In the genomic region with DNA sequence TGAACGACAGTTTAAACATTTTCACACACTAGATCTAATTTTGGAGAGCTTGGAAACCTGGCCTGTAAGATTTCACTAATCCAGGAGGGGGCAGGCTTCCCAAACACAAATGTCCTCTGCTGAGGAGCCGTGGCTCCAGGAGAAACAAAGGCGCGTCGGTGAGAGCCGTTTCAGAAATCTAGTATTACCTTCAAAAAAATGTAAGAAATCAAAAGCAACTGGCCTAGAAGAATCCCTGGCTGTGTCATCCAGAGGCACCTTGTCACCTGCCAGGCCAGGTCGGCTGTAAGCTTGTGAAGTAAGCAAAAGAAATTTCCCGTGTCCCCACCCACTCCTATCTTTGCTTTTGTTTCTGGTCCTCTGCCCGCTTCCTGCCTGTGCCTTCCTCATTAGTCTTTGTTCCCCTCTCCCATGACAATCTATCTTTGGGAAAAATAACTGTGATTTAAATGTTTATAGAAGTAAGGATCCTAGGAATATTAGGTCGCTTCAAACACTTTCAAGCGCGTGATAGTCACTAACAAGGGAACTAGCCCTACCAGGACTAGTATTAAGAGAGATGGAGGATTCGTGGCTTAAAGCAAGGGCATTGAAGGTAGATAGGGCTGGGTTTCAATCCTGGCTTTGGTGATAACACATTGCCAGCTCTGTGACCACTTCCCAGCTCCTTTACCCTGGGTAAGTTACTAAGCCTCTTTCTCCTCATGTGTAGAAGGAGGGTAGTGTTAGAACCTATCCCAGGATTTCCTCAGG, we compare ENCODE assay signal across 1 cellular context.
TF ChIP-seq lines count a peak whose summit lies in the region.

No MANE protein-coding gene starts in this region.

TF ChIP-seq in K562, 482 proteins besides CTCF, POLR2A, EP300 and RAD21 (continued from another document):
- TF ChIP-seq, protein P1, sequence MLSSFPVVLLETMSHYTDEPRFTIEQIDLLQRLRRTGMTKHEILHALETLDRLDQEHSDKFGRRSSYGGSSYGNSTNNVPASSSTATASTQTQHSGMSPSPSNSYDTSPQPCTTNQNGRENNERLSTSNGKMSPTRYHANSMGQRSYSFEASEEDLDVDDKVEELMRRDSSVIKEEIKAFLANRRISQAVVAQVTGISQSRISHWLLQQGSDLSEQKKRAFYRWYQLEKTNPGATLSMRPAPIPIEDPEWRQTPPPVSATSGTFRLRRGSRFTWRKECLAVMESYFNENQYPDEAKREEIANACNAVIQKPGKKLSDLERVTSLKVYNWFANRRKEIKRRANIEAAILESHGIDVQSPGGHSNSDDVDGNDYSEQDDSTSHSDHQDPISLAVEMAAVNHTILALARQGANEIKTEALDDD (IDR thresholded peaks at IDR 0.05), result peak; percentile 81
- TF ChIP-seq SMAD4 (CRISPR knock-in tag; conservative IDR thresholded peaks at IDR 0.05) (0 out of 2 replicates have a peak, but pooled peaks have one; percentile 19), ARID2 (IDR thresholded peaks at IDR 0.05) (peak; percentile 54; the same call in 1 of the 2 replicates), SMARCE1 (IDR thresholded peaks at IDR 0.05) (peak; percentile 13; the same call in 1 of the 2 replicates)
- TF ChIP-seq, protein P2, sequence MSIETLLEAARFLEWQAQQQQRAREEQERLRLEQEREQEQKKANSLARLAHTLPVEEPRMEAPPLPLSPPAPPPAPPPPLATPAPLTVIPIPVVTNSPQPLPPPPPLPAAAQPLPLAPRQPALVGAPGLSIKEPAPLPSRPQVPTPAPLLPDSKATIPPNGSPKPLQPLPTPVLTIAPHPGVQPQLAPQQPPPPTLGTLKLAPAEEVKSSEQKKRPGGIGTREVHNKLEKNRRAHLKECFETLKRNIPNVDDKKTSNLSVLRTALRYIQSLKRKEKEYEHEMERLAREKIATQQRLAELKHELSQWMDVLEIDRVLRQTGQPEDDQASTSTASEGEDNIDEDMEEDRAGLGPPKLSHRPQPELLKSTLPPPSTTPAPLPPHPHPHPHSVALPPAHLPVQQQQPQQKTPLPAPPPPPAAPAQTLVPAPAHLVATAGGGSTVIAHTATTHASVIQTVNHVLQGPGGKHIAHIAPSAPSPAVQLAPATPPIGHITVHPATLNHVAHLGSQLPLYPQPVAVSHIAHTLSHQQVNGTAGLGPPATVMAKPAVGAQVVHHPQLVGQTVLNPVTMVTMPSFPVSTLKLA (conservative IDR thresholded peaks at IDR 0.05), result 0 out of 4 replicates have a peak, but pooled peaks of 1 of the 2 experiments have one; percentile 17
